In genomic region chr1:205547932-205548827, GRCh38 we compare ENCODE assay signal across 25 cellular contexts. TPM values are rescaled to one million over a fixed set of nuclear protein-coding genes. Genes with fewer than 3 reads are reported as not detected.
DNase-seq lines count a peak whose midpoint lies in the region; ATAC-seq and TF ChIP-seq lines count a peak whose summit lies in the region.
"Had no signal": no experiment of that assay in that cellular context is flagged by ENCODE, and none has a peak within 500 bp of the region (broad histone marks: within the 10 kb centered on the region; RNA-seq: fewer than 3 reads in every experiment).

No MANE protein-coding gene starts in this region.

- ATAC-seq in HG03432 (IDR thresholded peaks at IDR 0.05; ENCODE audit: unreplicated experiment) (no peak), HG02642 (IDR thresholded peaks at IDR 0.05; ENCODE audit: poor library complexity, unreplicated experiment) (no peak)
- ATAC-seq: foreskin keratinocyte, lower lobe of right lung, pancreas had no signal

- no peak for TF ChIP-seq POLR2A in Peyer's patch (IDR thresholded peaks at IDR 0.05)

- no peak overlapping the region for H3K18ac ChIP-seq in mesendoderm (ENCODE audit: low read length)

- H3K4me3 Mint-ChIP-seq in T-helper 1 cell treated with Interleukin-12 subunit alpha and Interleukin-12 subunit beta and Interleukin-4 antibody, amounts not matched to agents 30 μg/mL and 1 μg/mL, for 36 hours, result no peak overlapping the region
- H3K4me3 Mint-ChIP-seq: activated naive CD4-positive, alpha-beta T cell treated with anti-CD3 and anti-CD28 coated beads, Interleukin-2, amount 10 ng/mL, durations not matched to agents 7 days and 5 days; activated T-cell treated with anti-CD3 and anti-CD28 coated beads, Interleukin-2, amount 50 U/mL, for 24 hours had no signal

- H2BK5ac ChIP-seq in mesendoderm (ENCODE audit: low read length), result no peak overlapping the region

- WGBS in mesendoderm (ENCODE audit: extremely low coverage, insufficient coverage, low lambda C conversion rate), result no CpG with 5 or more reads among the region's 15 CpGs

- H3K4me1 ChIP-seq in Peyer's patch (no peaks in the 10 kb centered on the region), mesendoderm (ENCODE audit: control insufficient read depth, low read depth, low read length) (no peaks in the 10 kb centered on the region)
- H3K4me1 ChIP-seq: foreskin keratinocyte, pancreas had no signal

- no peak for DNase-seq in T-helper 1 cell
- peak in 2 of 3 donors; percentile 24 to 35 for DNase-seq in Peyer's patch
- peak; percentile 27 for DNase-seq in mesendoderm
- DNase-seq in ureter (ENCODE audit: low spot score), result peak; percentile 35
- no peak for DNase-seq in stimulated activated CD4-positive, alpha-beta T cell treated with anti-CD3 and anti-CD28 coated beads, Interleukin-1b, Interleukin-23, amount 100 ng/mL, for 48 hours
- DNase-seq: activated CD4-positive, alpha-beta T cell treated with anti-CD3 and anti-CD28 coated beads, Interleukin-2, amount 50 U/mL, for 4 hours; activated naive CD4-positive, alpha-beta T cell treated with anti-CD3 and anti-CD28 coated beads, Interleukin-2, amount 10 ng/mL, durations not matched to agents 7 days and 5 days; activated T-cell treated with anti-CD3 and anti-CD28 coated beads, Interleukin-2, amount 50 U/mL, for 24 hours; AML-193; DND-41; erythroblast; foreskin keratinocyte; hypothalamus; lower lobe of right lung; NCI-H1417 treated with DMSO at 0.1 percent for 48 hours; NCI-H526; stimulated activated CD4-positive, alpha-beta T cell treated with anti-CD3 and anti-CD28 coated beads, Interleukin-2, amount 100 ng/mL, for 24 hours; stimulated activated naive CD4-positive, alpha-beta T cell treated with Interleukin-2 at 50 U/mL for 16 hours; thyroid gland had no signal

- TF ChIP-seq CTCF in Peyer's patch (IDR thresholded peaks at IDR 0.05), result no peak

- H3K23ac ChIP-seq in mesendoderm (ENCODE audit: low read length), result no peak overlapping the region

- no peak overlapping the region for H3K27ac ChIP-seq in Peyer's patch
- H3K27ac ChIP-seq in mesendoderm (ENCODE audit: low read depth, low read length), result no peak overlapping the region
- H3K27ac ChIP-seq: 22Rv1, foreskin keratinocyte, HL-60, lower lobe of right lung, pancreas, thyroid gland had no signal

- H3K9ac ChIP-seq in mesendoderm (ENCODE audit: low read length), result no peak overlapping the region

- H3K36me3 ChIP-seq in Peyer's patch, result no peaks in the 10 kb centered on the region
- no peaks in the 10 kb centered on the region for H3K36me3 ChIP-seq in mesendoderm (ENCODE audit: control insufficient read depth, insufficient read depth, low read length)
- H3K36me3 ChIP-seq: lower lobe of right lung, pancreas, thyroid gland had no signal

- peaks cover 36% of the 10 kb centered on the region for H3K27me3 Mint-ChIP-seq in T-helper 1 cell treated with Interleukin-12 subunit alpha and Interleukin-12 subunit beta and Interleukin-4 antibody, amounts not matched to agents 30 μg/mL and 1 μg/mL, for 36 hours (ENCODE audit: low read depth)

- no peaks in the 10 kb centered on the region for H3K79me2 ChIP-seq in mesendoderm (ENCODE audit: control insufficient read depth, insufficient read depth, low read length)

- no peaks in the 10 kb centered on the region for H3K36me3 Mint-ChIP-seq in T-helper 1 cell treated with Interleukin-12 subunit alpha and Interleukin-12 subunit beta and Interleukin-4 antibody, amounts not matched to agents 30 μg/mL and 1 μg/mL, for 36 hours (ENCODE audit: low read depth)
- H3K36me3 Mint-ChIP-seq: activated naive CD4-positive, alpha-beta T cell treated with anti-CD3 and anti-CD28 coated beads, Interleukin-2, amount 10 ng/mL, durations not matched to agents 7 days and 5 days had no signal

- no peak overlapping the region for H3K4me2 ChIP-seq in mesendoderm (ENCODE audit: low read length)

- H3K4me3 ChIP-seq in Peyer's patch (no peak overlapping the region), mesendoderm (ENCODE audit: low read length) (no peak overlapping the region)
- H3K4me3 ChIP-seq: lower lobe of right lung, pancreas, thyroid gland had no signal

- H3K27me3 ChIP-seq in Peyer's patch (no peaks in the 10 kb centered on the region), mesendoderm (ENCODE audit: insufficient read depth, low read length, poor library complexity) (no peaks in the 10 kb centered on the region)
- H3K27me3 ChIP-seq: pancreas, thyroid gland had no signal

- no peak overlapping the region for H3K4ac ChIP-seq in mesendoderm (ENCODE audit: low read depth, low read length)

- peaks cover 5% of the 10 kb centered on the region for H3K4me1 Mint-ChIP-seq in T-helper 1 cell treated with Interleukin-12 subunit alpha and Interleukin-12 subunit beta and Interleukin-4 antibody, amounts not matched to agents 30 μg/mL and 1 μg/mL, for 36 hours (ENCODE audit: low read depth)

- no peaks in the 10 kb centered on the region for H3K9me3 Mint-ChIP-seq in T-helper 1 cell treated with Interleukin-12 subunit alpha and Interleukin-12 subunit beta and Interleukin-4 antibody, amounts not matched to agents 30 μg/mL and 1 μg/mL, for 36 hours
- H3K9me3 Mint-ChIP-seq: activated naive CD4-positive, alpha-beta T cell treated with anti-CD3 and anti-CD28 coated beads, Interleukin-2, amount 10 ng/mL, durations not matched to agents 7 days and 5 days; activated T-cell treated with anti-CD3 and anti-CD28 coated beads, Interleukin-2, amount 50 U/mL, for 24 hours had no signal

- H4K5ac ChIP-seq in mesendoderm (ENCODE audit: low read length), result no peak overlapping the region

- no peak overlapping the region for H2BK120ac ChIP-seq in mesendoderm (ENCODE audit: low read depth, low read length)

- no peaks in the 10 kb centered on the region for H3K79me1 ChIP-seq in mesendoderm (ENCODE audit: low read length)

- H2BK15ac ChIP-seq in mesendoderm (replicated peaks; ENCODE audit: low read depth), result no peak overlapping the region

- no peak overlapping the region for H2AK5ac ChIP-seq in mesendoderm (ENCODE audit: low read length)

- peak overlapping the region; percentile 11 for H3K27ac Mint-ChIP-seq in T-helper 1 cell treated with Interleukin-12 subunit alpha and Interleukin-12 subunit beta and Interleukin-4 antibody, amounts not matched to agents 30 μg/mL and 1 μg/mL, for 36 hours
- H3K27ac Mint-ChIP-seq: activated naive CD4-positive, alpha-beta T cell treated with anti-CD3 and anti-CD28 coated beads, Interleukin-2, amount 10 ng/mL, durations not matched to agents 7 days and 5 days; activated T-cell treated with anti-CD3 and anti-CD28 coated beads, Interleukin-2, amount 50 U/mL, for 24 hours had no signal

- no peaks in the 10 kb centered on the region for H3K9me3 ChIP-seq in Peyer's patch
- H3K9me3 ChIP-seq: lower lobe of right lung, pancreas, thyroid gland had no signal

- H3K56ac ChIP-seq in mesendoderm (ENCODE audit: low read length), result no peak overlapping the region

- H4K8ac ChIP-seq in mesendoderm (ENCODE audit: low read depth, low read length), result no peak overlapping the region

RNA-seq across cellular contexts. Expression of gene CDK18, which starts 43.7 kb away (rescaled TPM):
- 100 to 1,000 TPM in 1 of 4 donors, 10 to 100 TPM in 3; 47.0 to 126 (median 80.7) TPM for total RNA-seq in Peyer's patch
- polyA plus RNA-seq in mesendoderm (2013, experiment 1 of 2), result 9.1 TPM
- 8.9 TPM for polyA plus RNA-seq in mesendoderm (2013, experiment 2 of 2)
- 28.6 TPM for total RNA-seq in ureter

Comparison
In these comparisons a context has a peak if more than half of its experiments do, and no peak if none do; other contexts are left out.
1. DNase-seq: peak in Peyer's patch (2 of 3), mesendoderm (single experiment) and ureter (single experiment); none in T-helper 1 cell (0 of 5) and stimulated activated CD4-positive, alpha-beta T cell treated with anti-CD3 and anti-CD28 coated beads, Interleukin-1b, Interleukin-23, amount 100 ng/mL, for 48 hours (single experiment).